ENCODE assay signal across 8 cellular contexts in the genomic region with DNA sequence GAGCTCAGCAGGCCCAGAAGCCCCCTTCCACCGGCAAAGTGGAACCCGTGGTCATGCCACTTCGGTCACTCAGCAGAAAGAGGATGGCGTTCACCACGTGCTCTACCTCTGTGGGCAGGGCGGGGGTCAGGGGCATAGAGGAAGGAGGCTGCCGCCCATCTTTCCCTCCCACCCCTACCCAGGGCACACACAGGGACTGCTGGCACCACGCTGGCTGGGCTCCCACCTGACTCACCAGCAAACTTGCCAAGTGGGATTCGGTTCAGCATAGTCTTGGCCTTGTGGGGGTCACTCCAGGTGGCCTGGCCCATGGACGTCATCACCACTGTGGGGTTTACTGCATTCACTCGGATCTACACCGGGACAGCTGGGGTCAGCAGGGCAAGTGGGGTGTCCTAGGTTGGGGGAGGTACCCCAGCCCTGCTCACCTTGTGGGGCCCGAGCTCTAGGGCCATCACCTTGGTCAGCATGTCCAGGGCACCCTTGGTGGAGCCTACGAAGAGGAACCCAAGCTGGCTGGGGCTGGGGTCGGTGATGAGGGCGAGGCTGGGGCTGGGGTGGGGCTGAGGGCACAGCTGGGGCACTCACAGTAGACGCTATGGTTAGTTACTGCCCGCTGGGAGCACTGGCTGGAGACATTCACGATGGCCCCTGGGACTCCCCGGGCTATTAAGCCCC. TPM values are rescaled to one million over a fixed set of nuclear protein-coding genes. Genes with fewer than 3 reads are reported as not detected.
A peak's percentile ranks its signal among the peaks of the same experiment; 100 is the strongest.
DNase-seq lines count a peak whose midpoint lies in the region; ATAC-seq and TF ChIP-seq lines count a peak whose summit lies in the region.

No MANE protein-coding gene starts in this region.

- TF ChIP-seq CTCF in activated CD8-positive, alpha-beta T cell treated with anti-CD3 and anti-CD28 coated beads for 36 hours (IDR thresholded peaks at IDR 0.05) = no peak
- no peak for TF ChIP-seq CTCF in lower leg skin (IDR thresholded peaks at IDR 0.05)

- POLR2A ChIA-PET in activated CD8-positive, alpha-beta T cell treated with anti-CD3 and anti-CD28 coated beads for 36 hours (lab: Charles Lee) = interaction anchor here (0.5 to 2.1 kb wide), 10 partner anchors 10 to 196 kb away, joined by 3 to 6 read pairs (median 3); partner anchors contain the start of genes CENPX and LRRC45

- H3K4me1 Mint-ChIP-seq in activated CD4-positive, alpha-beta T cell treated with anti-CD3 and anti-CD28 coated beads, Interleukin-2, amount 10 ng/mL, durations not matched to agents 24 days and 14 days = peaks cover 19% of the 10 kb centered on the region
- peaks cover 15% of the 10 kb centered on the region for H3K4me1 Mint-ChIP-seq in activated CD8-positive, alpha-beta T cell treated with anti-CD3 and anti-CD28 coated beads for 36 hours (ENCODE audit: low read depth)
- peaks cover 15 to 26% of the 10 kb centered on the region in 2 donors for H3K4me1 Mint-ChIP-seq in immature natural killer cell

- peak overlapping the region; percentile 88 for H3K27ac ChIP-seq in stomach smooth muscle (ENCODE audit: low read length)

- TF ChIP-seq POLR2A in lower leg skin (IDR thresholded peaks at IDR 0.05) = no peak

- H3K27me3 ChIP-seq in stomach smooth muscle (ENCODE audit: control insufficient read depth in 1 of 2, insufficient read depth in 2 of 2, low read length in 2 of 2) = peaks cover 0 to 12% of the 10 kb centered on the region in 2 donors

- no peaks in the 10 kb centered on the region for H3K9me3 Mint-ChIP-seq in activated CD4-positive, alpha-beta T cell treated with anti-CD3 and anti-CD28 coated beads, Interleukin-2, amount 10 ng/mL, durations not matched to agents 24 days and 14 days
- H3K9me3 Mint-ChIP-seq in activated CD8-positive, alpha-beta T cell treated with anti-CD3 and anti-CD28 coated beads for 36 hours = no peaks in the 10 kb centered on the region
- no peaks in the 10 kb centered on the region for H3K9me3 Mint-ChIP-seq in immature natural killer cell

- peak overlapping the region; percentile 78 to 81 for H3K4me3 ChIP-seq in stomach smooth muscle (ENCODE audit: low read length in 2 of 2)
- H3K4me3 ChIP-seq in lower leg skin (ENCODE audit: low read depth, poor library complexity, severe bottlenecking) = no peak overlapping the region

- peak overlapping the region; percentile 82 to 92 for H3K9ac ChIP-seq in stomach smooth muscle (ENCODE audit: low read length in 2 of 2)

- H3K36me3 ChIP-seq in stomach smooth muscle (ENCODE audit: control insufficient read depth in 2 of 2, insufficient read depth in 2 of 2, low read length in 2 of 2) = no peaks in the 10 kb centered on the region

- peak overlapping the region; percentile 15 for H3K27ac Mint-ChIP-seq in activated CD4-positive, alpha-beta T cell treated with anti-CD3 and anti-CD28 coated beads, Interleukin-2, amount 10 ng/mL, durations not matched to agents 24 days and 14 days
- H3K27ac Mint-ChIP-seq in activated CD8-positive, alpha-beta T cell treated with anti-CD3 and anti-CD28 coated beads for 36 hours = no peak overlapping the region
- peak overlapping the region in 2 of 6 donors; percentile 17 to 69 for H3K27ac Mint-ChIP-seq in immature natural killer cell

- CTCF ChIA-PET in activated CD8-positive, alpha-beta T cell treated with anti-CD3 and anti-CD28 coated beads for 36 hours (lab: Charles Lee) = interaction anchor here (1.3 to 4.5 kb wide), 3 partner anchors 15 to 118 kb away, joined by 3 to 40 read pairs (median 7); partner anchors contain the start of genes CENPX and LRRC45

- WGBS in lower leg skin, 2 donors = 74 to 81% methylated on average over 13 to 17 of the region's 20 CpGs

- peaks cover 8% of the 10 kb centered on the region for H3K36me3 Mint-ChIP-seq in activated CD4-positive, alpha-beta T cell treated with anti-CD3 and anti-CD28 coated beads, Interleukin-2, amount 10 ng/mL, durations not matched to agents 24 days and 14 days (ENCODE audit: low read depth)
- H3K36me3 Mint-ChIP-seq in activated CD8-positive, alpha-beta T cell treated with anti-CD3 and anti-CD28 coated beads for 36 hours (ENCODE audit: low read depth) = peaks cover 6% of the 10 kb centered on the region
- peaks cover 0 to 6% (median 3%) of the 10 kb centered on the region in 3 donors for H3K36me3 Mint-ChIP-seq in immature natural killer cell

- no peak for DNase-seq in activated CD4-positive, alpha-beta T cell treated with anti-CD3 and anti-CD28 coated beads, Interleukin-2, amount 10 ng/mL, durations not matched to agents 24 days and 14 days
- DNase-seq in activated CD4-positive, alpha-beta T cell treated with anti-CD3 and anti-CD28 coated beads, Interleukin-2, amount 50 U/mL, for 48 hours = no peak
- no peak for DNase-seq in activated CD8-positive, alpha-beta T cell treated with anti-CD3 and anti-CD28 coated beads for 36 hours
- no peak for DNase-seq in immature natural killer cell
- no peak for DNase-seq in MV-4-11 (lab: John Stamatoyannopoulos, UW)
- DNase-seq in lower leg skin (ENCODE audit: low spot score in 2 of 2) = no peak
- no peak for DNase-seq in AG08396 (ENCODE audit: low spot score)

- H3K27me3 Mint-ChIP-seq in activated CD4-positive, alpha-beta T cell treated with anti-CD3 and anti-CD28 coated beads, Interleukin-2, amount 10 ng/mL, durations not matched to agents 24 days and 14 days = peaks cover 2% of the 10 kb centered on the region
- no peaks in the 10 kb centered on the region for H3K27me3 Mint-ChIP-seq in activated CD8-positive, alpha-beta T cell treated with anti-CD3 and anti-CD28 coated beads for 36 hours
- H3K27me3 Mint-ChIP-seq in immature natural killer cell (ENCODE audit: low read depth in 3 of 3) = peaks cover 0 to 14% (median 0%) of the 10 kb centered on the region in 3 donors

- intact Hi-C loops in activated CD4-positive, alpha-beta T cell treated with anti-CD3 and anti-CD28 coated beads, Interleukin-2, amount 10 ng/mL, durations not matched to agents 24 days and 14 days (cut with micrococcal nuclease) = loop anchor here (2.0 kb wide), 2 partner anchors 15 to 59 kb away; partner anchors contain the start of genes ASPSCR1, GPS1 and RFNG
- intact Hi-C loops in activated CD8-positive, alpha-beta T cell treated with anti-CD3 and anti-CD28 coated beads for 36 hours (cut with micrococcal nuclease) = no loop called here
- intact Hi-C loops in lower leg skin (cut with DNase I; ENCODE audit: low total_unique reads) = no loop called here

- no peak for ATAC-seq in activated CD8-positive, alpha-beta T cell treated with anti-CD3 and anti-CD28 coated beads for 36 hours

- H3K9me3 ChIP-seq in stomach smooth muscle (ENCODE audit: control insufficient read depth in 2 of 2, low read length in 2 of 2) = no peaks in the 10 kb centered on the region

- peaks cover 36% of the 10 kb centered on the region for H3K4me1 ChIP-seq in stomach smooth muscle (ENCODE audit: control insufficient read depth, insufficient read depth, low read length)

- peak overlapping the region; percentile 83 for H3K4me3 Mint-ChIP-seq in activated CD4-positive, alpha-beta T cell treated with anti-CD3 and anti-CD28 coated beads, Interleukin-2, amount 10 ng/mL, durations not matched to agents 24 days and 14 days
- peak overlapping the region; percentile 68 for H3K4me3 Mint-ChIP-seq in activated CD8-positive, alpha-beta T cell treated with anti-CD3 and anti-CD28 coated beads for 36 hours
- H3K4me3 Mint-ChIP-seq in immature natural killer cell = peak overlapping the region; percentile 33 to 88 (median 69)

RNA-seq across cellular contexts. Expression of gene DCXR, which starts 1.4 kb away (rescaled TPM):
- 128 TPM in 2 replicates for total RNA-seq in activated CD4-positive, alpha-beta T cell treated with anti-CD3 and anti-CD28 coated beads, Interleukin-2, amount 10 ng/mL, durations not matched to agents 24 days and 14 days
- total RNA-seq in activated CD8-positive, alpha-beta T cell treated with anti-CD3 and anti-CD28 coated beads for 36 hours = 100 to 1,000 TPM in 1 of 2 experiments, 10 to 100 TPM in 1; 99.2 to 101 TPM
- polyA plus RNA-seq in immature natural killer cell = 100 to 1,000 TPM; 144 to 242 (median 165) TPM
- total RNA-seq in lower leg skin = 100 to 1,000 TPM; 124 to 199 (median 149) TPM

RNA-seq across cellular contexts. Expression of gene RAC3, which starts 4.6 kb away (rescaled TPM):
- 11.5 and 12.1 TPM in 2 replicates for total RNA-seq in activated CD4-positive, alpha-beta T cell treated with anti-CD3 and anti-CD28 coated beads, Interleukin-2, amount 10 ng/mL, durations not matched to agents 24 days and 14 days
- 1 to 10 TPM; 5.5 to 5.8 TPM for total RNA-seq in activated CD8-positive, alpha-beta T cell treated with anti-CD3 and anti-CD28 coated beads for 36 hours
- polyA plus RNA-seq in immature natural killer cell = not detected
- 10 to 100 TPM in 2 of 4 donors, 1 to 10 TPM in 2; 8.2 to 16.8 (median 10.0) TPM for total RNA-seq in lower leg skin

RNA-seq across cellular contexts. Expression of gene LRRC45, which starts 13.0 kb away (rescaled TPM):
- 39.0 and 40.6 TPM in 2 replicates for total RNA-seq in activated CD4-positive, alpha-beta T cell treated with anti-CD3 and anti-CD28 coated beads, Interleukin-2, amount 10 ng/mL, durations not matched to agents 24 days and 14 days
- 10 to 100 TPM; 12.9 TPM for total RNA-seq in activated CD8-positive, alpha-beta T cell treated with anti-CD3 and anti-CD28 coated beads for 36 hours
- 1 to 10 TPM; 4.7 to 9.9 (median 5.2) TPM for polyA plus RNA-seq in immature natural killer cell
- total RNA-seq in lower leg skin = 10 to 100 TPM; 16.7 to 18.3 (median 17.6) TPM

RNA-seq across cellular contexts. Expression of gene CENPX, which starts 13.4 kb away (rescaled TPM):
- 116 and 123 TPM in 2 replicates for total RNA-seq in activated CD4-positive, alpha-beta T cell treated with anti-CD3 and anti-CD28 coated beads, Interleukin-2, amount 10 ng/mL, durations not matched to agents 24 days and 14 days
- total RNA-seq in activated CD8-positive, alpha-beta T cell treated with anti-CD3 and anti-CD28 coated beads for 36 hours = 10 to 100 TPM; 88.7 to 98.1 TPM
- 100 to 1,000 TPM in 2 of 3 donors, 10 to 100 TPM in 1; 70.0 to 104 (median 100) TPM for polyA plus RNA-seq in immature natural killer cell
- total RNA-seq in lower leg skin = 10 to 100 TPM; 64.8 to 79.7 (median 71.2) TPM

RNA-seq across cellular contexts. Expression of gene RFNG, which starts 15.5 kb away (rescaled TPM):
- 21.4 and 30.8 TPM in 2 replicates for total RNA-seq in activated CD4-positive, alpha-beta T cell treated with anti-CD3 and anti-CD28 coated beads, Interleukin-2, amount 10 ng/mL, durations not matched to agents 24 days and 14 days
- total RNA-seq in activated CD8-positive, alpha-beta T cell treated with anti-CD3 and anti-CD28 coated beads for 36 hours = 10 to 100 TPM; 14.2 to 15.3 TPM
- 1 to 10 TPM; 2.2 to 3.7 (median 3.2) TPM for polyA plus RNA-seq in immature natural killer cell
- 10 to 100 TPM; 44.8 to 83.7 (median 50.9) TPM for total RNA-seq in lower leg skin
